8 cellular contexts compared by ENCODE assay signal in the genomic region with DNA sequence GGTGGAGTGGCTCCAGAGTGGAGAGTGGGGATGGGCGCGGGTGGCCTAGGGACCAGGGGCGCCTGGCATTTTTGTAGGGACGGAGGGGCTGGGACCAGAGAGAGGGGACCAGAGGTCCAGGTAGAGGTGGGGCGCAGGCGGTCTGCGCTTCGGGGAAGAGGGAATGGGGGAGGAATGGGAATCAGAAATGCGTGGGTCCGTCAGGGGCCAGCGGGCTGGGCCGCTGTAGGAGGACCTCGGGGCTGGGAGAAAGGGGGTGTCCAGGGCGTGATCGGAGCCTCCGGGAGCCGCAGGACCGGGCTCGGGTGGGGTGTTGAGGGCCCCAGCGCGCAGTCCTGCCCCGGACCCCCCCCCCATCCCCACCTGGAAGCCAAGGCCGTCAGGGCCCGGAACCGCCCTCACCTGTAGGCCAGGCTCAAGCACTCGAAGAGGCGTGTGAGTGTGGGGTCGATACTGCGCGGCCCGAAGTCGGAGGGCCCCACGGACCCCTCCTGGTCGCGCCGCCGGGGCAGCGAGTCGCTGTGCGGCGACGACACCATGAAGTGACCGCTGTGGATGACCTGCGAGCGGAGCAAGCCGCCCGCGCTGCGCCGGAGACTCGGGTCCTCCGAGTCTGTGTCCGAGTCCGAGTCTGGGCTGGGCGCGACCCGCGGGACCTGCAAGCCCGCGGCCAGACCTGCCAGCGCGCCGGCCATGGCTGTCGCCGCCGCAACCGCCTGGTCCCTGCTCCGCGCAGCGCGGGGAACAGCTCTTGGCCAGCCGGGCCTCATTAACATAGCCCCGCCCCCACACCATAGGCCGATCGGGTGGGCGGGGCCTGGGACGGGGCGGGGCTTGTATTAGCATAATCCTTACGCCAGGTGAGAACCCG. TPM values are rescaled to one million over a fixed set of nuclear protein-coding genes. Genes with fewer than 3 reads are reported as not detected.
A peak's percentile ranks its signal among the peaks of the same experiment; 100 is the strongest.
DNase-seq lines count a peak whose midpoint lies in the region; ATAC-seq and TF ChIP-seq lines count a peak whose summit lies in the region.

A gene with protein sequence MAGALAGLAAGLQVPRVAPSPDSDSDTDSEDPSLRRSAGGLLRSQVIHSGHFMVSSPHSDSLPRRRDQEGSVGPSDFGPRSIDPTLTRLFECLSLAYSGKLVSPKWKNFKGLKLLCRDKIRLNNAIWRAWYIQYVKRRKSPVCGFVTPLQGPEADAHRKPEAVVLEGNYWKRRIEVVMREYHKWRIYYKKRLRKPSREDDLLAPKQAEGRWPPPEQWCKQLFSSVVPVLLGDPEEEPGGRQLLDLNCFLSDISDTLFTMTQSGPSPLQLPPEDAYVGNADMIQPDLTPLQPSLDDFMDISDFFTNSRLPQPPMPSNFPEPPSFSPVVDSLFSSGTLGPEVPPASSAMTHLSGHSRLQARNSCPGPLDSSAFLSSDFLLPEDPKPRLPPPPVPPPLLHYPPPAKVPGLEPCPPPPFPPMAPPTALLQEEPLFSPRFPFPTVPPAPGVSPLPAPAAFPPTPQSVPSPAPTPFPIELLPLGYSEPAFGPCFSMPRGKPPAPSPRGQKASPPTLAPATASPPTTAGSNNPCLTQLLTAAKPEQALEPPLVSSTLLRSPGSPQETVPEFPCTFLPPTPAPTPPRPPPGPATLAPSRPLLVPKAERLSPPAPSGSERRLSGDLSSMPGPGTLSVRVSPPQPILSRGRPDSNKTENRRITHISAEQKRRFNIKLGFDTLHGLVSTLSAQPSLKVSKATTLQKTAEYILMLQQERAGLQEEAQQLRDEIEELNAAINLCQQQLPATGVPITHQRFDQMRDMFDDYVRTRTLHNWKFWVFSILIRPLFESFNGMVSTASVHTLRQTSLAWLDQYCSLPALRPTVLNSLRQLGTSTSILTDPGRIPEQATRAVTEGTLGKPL (minus strand): TSS at position 725 of the 871 bp plus-strand sequence. CDS start 30 bp downstream, at position 695.

- H3K36me3 ChIP-seq in hepatocyte (replicated peaks; ENCODE audit: insufficient read depth, low read depth), result no peaks in the 10 kb centered on the region
- H3K36me3 ChIP-seq in rectal smooth muscle tissue (ENCODE audit: control insufficient read depth, insufficient read depth, low read length), result no peaks in the 10 kb centered on the region

- no peaks in the 10 kb centered on the region for H3K9me2 ChIP-seq in hepatocyte (replicated peaks; ENCODE audit: insufficient read depth)

- 1% methylated on average over 24 of the region's 80 CpGs for WGBS in hepatocyte (ENCODE audit: low lambda C conversion rate, missing lambda C conversion rate)

- in situ Hi-C loops in astrocyte of the spinal cord (cut with HindIII; ENCODE audit: low sequenced_read_pairs), result no loop called here

- H3K4me2 ChIP-seq in hepatocyte, result peak within 1 kb of the TSS; percentile 98

- peak within 1 kb of the TSS; percentile 65 for H3K4me3 Mint-ChIP-seq in T-helper 17 cell

- H4K20me1 ChIP-seq in hepatocyte (ENCODE audit: insufficient read depth, poor library complexity, severe bottlenecking), result no peaks in the 10 kb centered on the region

- H3K27ac Mint-ChIP-seq in T-helper 17 cell, result no peak within 1 kb of the TSS

- TF ChIP-seq CTCF in LNCaP clone FGC (IDR thresholded peaks at IDR 0.05; ENCODE audit: control insufficient read depth, extremely low read depth, insufficient read depth) (no peak), astrocyte of the spinal cord (IDR thresholded peaks at IDR 0.05; ENCODE audit: low read depth, low read length) (no peak), hepatocyte (IDR thresholded peaks at IDR 0.05; ENCODE audit: poor library complexity) (no peak)

- peak within 1 kb of the TSS; percentile 58 for H3K4me3 ChIP-seq in LNCaP clone FGC (ENCODE audit: low read depth, low read length)
- H3K4me3 ChIP-seq in astrocyte of the spinal cord (ENCODE audit: low read depth, low read length), result no peak within 1 kb of the TSS
- peak within 1 kb of the TSS; percentile 82 for H3K4me3 ChIP-seq in hepatocyte
- H3K4me3 ChIP-seq in rectal smooth muscle tissue (ENCODE audit: low read length), result peak within 1 kb of the TSS; percentile 54

- H3K9me3 ChIP-seq in T-helper 17 cell (ENCODE audit: control insufficient read depth, low read length, poor library complexity, severe bottlenecking) (no peaks in the 10 kb centered on the region), hepatocyte (ENCODE audit: low read depth) (no peaks in the 10 kb centered on the region)

- peak; percentile 89 for ATAC-seq in T-helper 17 cell
- ATAC-seq in GM18861 (IDR thresholded peaks at IDR 0.05; ENCODE audit: unreplicated experiment), result no peak

- H3K27me3 Mint-ChIP-seq in T-helper 17 cell, result peaks cover 58% of the 10 kb centered on the region

- peaks cover 47% of the 10 kb centered on the region for H3K27me3 ChIP-seq in hepatocyte
- H3K27me3 ChIP-seq in rectal smooth muscle tissue (ENCODE audit: control insufficient read depth, insufficient read depth, low read length), result peaks cover 13% of the 10 kb centered on the region

- H3K79me2 ChIP-seq in hepatocyte, result no peaks in the 10 kb centered on the region

- no peaks in the 10 kb centered on the region for H3K36me3 Mint-ChIP-seq in T-helper 17 cell (ENCODE audit: low read depth)

- H3K9ac ChIP-seq in rectal smooth muscle tissue (ENCODE audit: low read length), result no peak within 1 kb of the TSS

- DNase-seq in CD1c-positive myeloid dendritic cell (ENCODE audit: extremely low spot score), result peak; percentile 76
- DNase-seq in LNCaP clone FGC (ENCODE audit: low read depth), result peak; percentile 50
- DNase-seq in T-helper 17 cell, result peak; percentile 27 to 53 (median 50)
- DNase-seq in astrocyte of the spinal cord (ENCODE audit: low read depth, low spot score), result peak; percentile 22
- peak; percentile 96 for DNase-seq in hepatocyte (ENCODE audit: low spot score)
- no peak for DNase-seq in H4 (ENCODE audit: low spot score)

- H3K27ac ChIP-seq in hepatocyte (no peak within 1 kb of the TSS), rectal smooth muscle tissue (ENCODE audit: low read depth, low read length) (no peak within 1 kb of the TSS)

- H3K4me1 Mint-ChIP-seq in T-helper 17 cell, result peaks cover 6% of the 10 kb centered on the region

- peaks cover 4% of the 10 kb centered on the region for H3K4me1 ChIP-seq in hepatocyte (ENCODE audit: insufficient read depth)
- H3K4me1 ChIP-seq in rectal smooth muscle tissue (ENCODE audit: control insufficient read depth, insufficient read depth, low read length), result no peaks in the 10 kb centered on the region

- H2AFZ ChIP-seq in hepatocyte, result peak within 1 kb of the TSS; percentile 60

RNA-seq across cellular contexts. Expression of the gene that starts here (rescaled TPM):
- not detected for total RNA-seq in T-helper 17 cell
- total RNA-seq in hepatocyte, result 20.9 and 21.7 TPM in 2 replicates
- 45.5 and 46.7 TPM in 2 replicates for polyA plus RNA-seq in hepatocyte
- not detected in 2 replicates for total RNA-seq in H4 (2014; rRNA removed; shearing (Covaris generic))

Comparison
In these comparisons a context has a peak if more than half of its experiments do, and no peak if none do; other contexts are left out.
1. RNA of the gene that starts here (total RNA-seq): 20.9 to 21.7 TPM in hepatocyte; not detected in T-helper 17 cell and not detected in H4; every median in the first group is over 10 times any median in the second.
2. Peak in DNase-seq and ATAC-seq in T-helper 17 cell; RNA of the gene not detected or under 1 TPM.